ENCODE assay signal across 2 cellular contexts in genomic region chr3:177981576-177981975, GRCh38.
TF ChIP-seq lines count a peak whose summit lies in the region.

No MANE protein-coding gene starts in this region.

TF ChIP-seq in SK-N-SH treated with all-trans-retinoic acid at 6 μM for 48 hours, 23 proteins besides CTCF, POLR2A, EP300 and RAD21 (continued from another document):
- TF ChIP-seq CSRNP3 (CRISPR knock-in tag; IDR thresholded peaks at IDR 0.05) = no peak
- TF ChIP-seq ZFP30 (CRISPR knock-in tag; IDR thresholded peaks at IDR 0.05) = no peak
- no peak for TF ChIP-seq TOX (CRISPR knock-in tag; IDR thresholded peaks at IDR 0.05; ENCODE audit: borderline replicate concordance)
- no peak for TF ChIP-seq BACH2 (CRISPR knock-in tag; IDR thresholded peaks at IDR 0.05; ENCODE audit: borderline replicate concordance)
- no peak for TF ChIP-seq ZC3H10 (CRISPR knock-in tag; IDR thresholded peaks at IDR 0.05)
- no peak for TF ChIP-seq ZNF565 (CRISPR knock-in tag; conservative IDR thresholded peaks at IDR 0.05; ENCODE audit: low read depth)
- TF ChIP-seq ISL1 (CRISPR knock-in tag; IDR thresholded peaks at IDR 0.05) = no peak
- TF ChIP-seq OSR1 (CRISPR knock-in tag; IDR thresholded peaks at IDR 0.05) = no peak
- no peak for TF ChIP-seq ESRRG (CRISPR knock-in tag; IDR thresholded peaks at IDR 0.05)
- TF ChIP-seq RARB (CRISPR knock-in tag; IDR thresholded peaks at IDR 0.05) = no peak
- TF ChIP-seq CSDC2 (CRISPR knock-in tag; IDR thresholded peaks at IDR 0.05) = no peak
- TF ChIP-seq SNAI2 (CRISPR knock-in tag; IDR thresholded peaks at IDR 0.05) = no peak
- no peak for TF ChIP-seq PATZ1 (CRISPR knock-in tag; IDR thresholded peaks at IDR 0.05; ENCODE audit: borderline replicate concordance)
- TF ChIP-seq ZNF8 (CRISPR knock-in tag; IDR thresholded peaks at IDR 0.05) = no peak
- TF ChIP-seq TSHZ2 (CRISPR knock-in tag; IDR thresholded peaks at IDR 0.05) = no peak
- no peak for TF ChIP-seq ZNF70 (CRISPR knock-in tag; IDR thresholded peaks at IDR 0.05)

TF ChIP-seq in SK-N-SH, 30 proteins besides CTCF, POLR2A, EP300 and RAD21 (continued from another document):
- TF ChIP-seq MAX (IDR thresholded peaks at IDR 0.05; ENCODE audit: low read depth) (no peak), SIN3A (IDR thresholded peaks at IDR 0.05; ENCODE audit: borderline replicate concordance, low read depth, low read length) (no peak), SMC3 (IDR thresholded peaks at IDR 0.05; ENCODE audit: low read depth, low read length) (no peak), RCOR1 (IDR thresholded peaks at IDR 0.05; ENCODE audit: low read length) (no peak), TEAD4 (IDR thresholded peaks at IDR 0.05; ENCODE audit: borderline replicate concordance, insufficient read depth) (no peak), POLR2AphosphoS5 (IDR thresholded peaks at IDR 0.05; ENCODE audit: low read depth, low read length) (no peak), USF2 (IDR thresholded peaks at IDR 0.05; ENCODE audit: borderline replicate concordance, low read depth, low read length) (no peak)
